ENCODE assay signal across 28 cellular contexts in genomic region chr16:10210979-10211378, GRCh38. TPM values are rescaled to one million over a fixed set of nuclear protein-coding genes. Genes with fewer than 3 reads are reported as not detected.
DNase-seq lines count a peak whose midpoint lies in the region; ATAC-seq, FAIRE-seq and TF ChIP-seq lines count a peak whose summit lies in the region.
"Had no signal": no experiment of that assay in that cellular context is flagged by ENCODE, and none has a peak within 500 bp of the region (broad histone marks: within the 10 kb centered on the region; RNA-seq: fewer than 3 reads in every experiment).

No MANE protein-coding gene starts in this region.

- ATAC-seq in foreskin keratinocyte (peak; percentile 29), T-cell (replicated peaks in 1 of 4) (no peak), HG02623 (IDR thresholded peaks at IDR 0.05; ENCODE audit: unreplicated experiment) (no peak)
- ATAC-seq: A549, GM23338 had no signal

- BruUV-seq in mammary epithelial cell (replicated peaks; lab: Mats Ljungman, UMichigan) = no TSS peak

- no peak for TF ChIP-seq POLR2A in tibial nerve (IDR thresholded peaks at IDR 0.05)

- no peaks in the 10 kb centered on the region for H3K27me3 ChIP-seq in mammary epithelial cell (ENCODE audit: insufficient read depth, low read length)
- H3K27me3 ChIP-seq in foreskin keratinocyte = no peaks in the 10 kb centered on the region
- H3K27me3 ChIP-seq in tibial nerve = no peaks in the 10 kb centered on the region
- H3K27me3 ChIP-seq: BE2C; BLaER1 treated with 17β-estradiol and CSF1 and Interleukin-3, amounts not matched to agents 10 nM and 100 nM had no signal

- CTCF ChIA-PET in mammary epithelial cell (lab: Charles Lee; ENCODE audit: low non-redundant PET) (no interaction called here), T-cell (lab: Charles Lee) (no interaction called here)

- TF ChIP-seq CTCF in mammary epithelial cell (conservative IDR thresholded peaks at IDR 0.05 in 1 of 2, IDR thresholded peaks at IDR 0.05 in 1 of 2; ENCODE audit: extremely low read depth in 1 of 2, insufficient read depth in 1 of 2, low read depth in 1 of 2, low read length in 2 of 2) (no peak), foreskin keratinocyte (conservative IDR thresholded peaks at IDR 0.05) (no peak), tibial nerve (IDR thresholded peaks at IDR 0.05) (no peak), kidney (IDR thresholded peaks at IDR 0.05; ENCODE audit: borderline replicate concordance, extremely low read depth, insufficient read depth) (no peak)

- in situ Hi-C loops in mammary epithelial cell (cut with MboI; ENCODE audit: low sequenced_read_pairs in 2 of 2) = no loop called here

- WGBS in mammary epithelial cell (ENCODE audit: low coverage, missing lambda C conversion rate) = 0% methylated on average over 3 of the region's 6 CpGs
- WGBS in tibial nerve, 2 donors = 40 to 42% methylated on average over 6 of the region's 6 CpGs

- no peaks in the 10 kb centered on the region for H3K36me3 Mint-ChIP-seq in T-cell
- H3K36me3 Mint-ChIP-seq: CD14-positive monocyte had no signal

- H3K27ac ChIP-seq in mammary epithelial cell (ENCODE audit: insufficient read depth, low read depth, low read length) (no peak overlapping the region), foreskin keratinocyte (no peak overlapping the region), tibial nerve (no peak overlapping the region), kidney (ENCODE audit: low read depth in 2 of 2, low read length in 2 of 2) (no peak overlapping the region)
- H3K27ac ChIP-seq: A549; BLaER1 treated with 17β-estradiol and CSF1 and Interleukin-3, amounts not matched to agents 10 nM and 100 nM had no signal

- intact Hi-C loops in mammary epithelial cell (cut with micrococcal nuclease) = no loop called here
- intact Hi-C loops in kidney (cut with DNase I) = no loop called here

- H3K4me3 Mint-ChIP-seq in T-cell = no peak overlapping the region
- H3K4me3 Mint-ChIP-seq: CD14-positive monocyte; CD4-positive, alpha-beta T cell; CD8-positive, alpha-beta memory T cell; GM23338 had no signal

- no peak overlapping the region for H3K27ac Mint-ChIP-seq in T-cell
- H3K27ac Mint-ChIP-seq: CD14-positive monocyte; CD4-positive, alpha-beta T cell; CD8-positive, alpha-beta memory T cell; GM23338 had no signal

- no peaks in the 10 kb centered on the region for H3K79me2 ChIP-seq in mammary epithelial cell (ENCODE audit: insufficient read depth, low read length)

- H2AFZ ChIP-seq in mammary epithelial cell (ENCODE audit: low read depth, low read length) = peak overlapping the region; percentile 58
- H2AFZ ChIP-seq: GM23338 had no signal

- H3K27me3 Mint-ChIP-seq in T-cell = peaks cover 19 to 22% of the 10 kb centered on the region in 2 donors

- H3K36me3 ChIP-seq in mammary epithelial cell (ENCODE audit: insufficient read depth, low read length) = no peaks in the 10 kb centered on the region
- H3K36me3 ChIP-seq in tibial nerve = no peaks in the 10 kb centered on the region
- no peaks in the 10 kb centered on the region for H3K36me3 ChIP-seq in kidney (ENCODE audit: control insufficient read depth in 1 of 2, insufficient read depth in 2 of 2, low read length in 2 of 2)
- H3K36me3 ChIP-seq: BE2C; BLaER1 treated with 17β-estradiol and CSF1 and Interleukin-3, amounts not matched to agents 10 nM and 100 nM; HAP-1 had no signal

- dilution Hi-C loops in mammary epithelial cell (cut with HindIII; ENCODE audit: low sequenced_read_pairs) = no loop called here

- H3K9ac ChIP-seq in mammary epithelial cell (ENCODE audit: insufficient read depth, low read length) = no peak overlapping the region
- no peak overlapping the region for H3K9ac ChIP-seq in kidney (ENCODE audit: low read length in 2 of 2)
- H3K9ac ChIP-seq: BLaER1 treated with 17β-estradiol and CSF1 and Interleukin-3, amounts not matched to agents 10 nM and 100 nM had no signal

- no peak for TF ChIP-seq EP300 in tibial nerve (IDR thresholded peaks at IDR 0.05)

- H3K4me1 Mint-ChIP-seq in T-cell = no peaks in the 10 kb centered on the region
- H3K4me1 Mint-ChIP-seq: CD14-positive monocyte; CD8-positive, alpha-beta memory T cell had no signal

- no peaks in the 10 kb centered on the region for H4K20me1 ChIP-seq in mammary epithelial cell (ENCODE audit: insufficient read depth, low read length)
- H4K20me1 ChIP-seq: BLaER1 treated with 17β-estradiol and CSF1 and Interleukin-3, amounts not matched to agents 10 nM and 100 nM had no signal

- FAIRE-seq in kidney (lab: Jason Lieb, UNC) = no peak
- FAIRE-seq: A549, D721Med, GM12891, GM18507, H54 had no signal

- H3K4me1 ChIP-seq in mammary epithelial cell (ENCODE audit: insufficient read depth, low read length) (peaks cover 28% of the 10 kb centered on the region), foreskin keratinocyte (no peaks in the 10 kb centered on the region), tibial nerve (no peaks in the 10 kb centered on the region), kidney (ENCODE audit: control insufficient read depth in 1 of 2, insufficient read depth in 1 of 2, low read depth in 1 of 2, low read length in 2 of 2) (no peaks in the 10 kb centered on the region)
- H3K4me1 ChIP-seq: A549, BE2C, HAP-1 had no signal

- H3K4me3 ChIP-seq in mammary epithelial cell (replicated peaks in 1 of 3; ENCODE audit: insufficient read depth in 1 of 3, low read depth in 2 of 3, low read length in 3 of 3) (no peak overlapping the region), tibial nerve (no peak overlapping the region), kidney (ENCODE audit: low read length in 2 of 2) (no peak overlapping the region)
- H3K4me3 ChIP-seq: A549; BLaER1 treated with 17β-estradiol and CSF1 and Interleukin-3, amounts not matched to agents 10 nM and 100 nM; GM23338; HAP-1 had no signal

- H3K9me3 Mint-ChIP-seq in T-cell = peaks cover 0 to 3% (median 0%) of the 10 kb centered on the region in 3 donors
- H3K9me3 Mint-ChIP-seq: CD4-positive, alpha-beta T cell; GM23338 had no signal

- H3K9me3 ChIP-seq in mammary epithelial cell (replicated peaks; ENCODE audit: insufficient read depth, low read length) = peaks cover 7% of the 10 kb centered on the region
- H3K9me3 ChIP-seq in tibial nerve = no peaks in the 10 kb centered on the region
- peaks cover 2 to 3% of the 10 kb centered on the region in 2 donors for H3K9me3 ChIP-seq in kidney (ENCODE audit: control insufficient read depth in 1 of 2, low read length in 2 of 2)
- H3K9me3 ChIP-seq: A549, BE2C, HAP-1 had no signal

- POLR2A ChIA-PET in T-cell (lab: Charles Lee) = no interaction called here

- H3K4me2 ChIP-seq in mammary epithelial cell (ENCODE audit: insufficient read depth, low read depth, low read length) = peak overlapping the region; percentile 23
- H3K4me2 ChIP-seq: A549, GM23338 had no signal

- peak; percentile 5 for DNase-seq in ELF-1 (ENCODE audit: low read depth, low spot score)
- peak; percentile 43 for DNase-seq in mammary epithelial cell
- DNase-seq in foreskin keratinocyte = no peak
- DNase-seq in occipital lobe (lab: John Stamatoyannopoulos, UW) = peak; percentile 30
- no peak for DNase-seq in tibial nerve (ENCODE audit: low spot score in 2 of 2)
- no peak for DNase-seq in kidney
- DNase-seq in T-cell = no peak
- DNase-seq: 8988T; ACHN; AML-193; BE2C; CD4-positive, alpha-beta T cell; CD8-positive, alpha-beta memory T cell; DMS 273 treated with DMSO at 0.1 percent for 48 hours; DMS79; EL; GF-D8 had no signal

RNA-seq across cellular contexts. Expression of gene GRIN2A, which starts 28.8 kb away (rescaled TPM):
- under 1 TPM; under 0.01 to 0.19 TPM for total RNA-seq in mammary epithelial cell
- polyA plus RNA-seq in mammary epithelial cell = 0.05 TPM
- not detected for polyA minus RNA-seq in mammary epithelial cell
- not detected in 2 replicates for total RNA-seq in foreskin keratinocyte
- polyA plus RNA-seq in foreskin keratinocyte = not detected in 2 replicates
- 10.9 TPM for total RNA-seq in occipital lobe
- under 1 TPM in 3 of 4 donors, not detected in 1; under 0.01 to 0.44 (median 0.39) TPM for total RNA-seq in tibial nerve
- 6.5 TPM for total RNA-seq in kidney
- 0.28 TPM for polyA plus RNA-seq in kidney (ENCODE audit: insufficient read depth, low read depth, low replicate concordance)
- total RNA-seq in T-cell = under 1 TPM in 1 of 5 donors, not detected in 4; 0.03 TPM
- total RNA-seq: CD4-positive, alpha-beta T cell; CD8-positive, alpha-beta memory T cell; G401 had no signal
- polyA plus RNA-seq: A549; CD14-positive monocyte; CD8-positive, alpha-beta memory T cell had no signal

Comparison
In these comparisons a context has a peak if more than half of its experiments do, and no peak if none do; other contexts are left out.
1. DNase-seq: peak in ELF-1 (single experiment), mammary epithelial cell (single experiment) and occipital lobe (single experiment); none in foreskin keratinocyte (0 of 2), tibial nerve (0 of 2), kidney (single experiment) and T-cell (0 of 34).